17 cellular contexts compared by ENCODE assay signal in the genomic region with DNA sequence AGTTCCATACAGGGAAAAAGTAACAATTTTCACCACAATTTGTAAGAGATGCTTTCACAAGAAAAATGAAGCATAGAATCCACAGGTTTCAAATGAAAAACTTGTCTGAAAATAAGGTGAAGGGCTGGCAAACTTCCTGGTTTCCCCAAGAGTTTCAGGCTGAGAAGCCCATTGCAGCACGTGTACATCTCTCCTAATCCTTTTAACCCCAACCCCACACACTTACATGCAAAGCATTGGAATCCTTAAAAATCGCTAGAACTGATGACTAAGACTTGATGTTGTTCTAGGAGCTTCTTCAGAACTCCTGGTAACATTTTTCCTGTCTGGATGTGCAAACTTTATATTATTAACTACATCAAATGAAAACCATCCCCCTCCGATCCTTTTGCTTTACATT.
DNase-seq lines count a peak whose midpoint lies in the region; ATAC-seq and TF ChIP-seq lines count a peak whose summit lies in the region.
"Had no signal": no experiment of that assay in that cellular context is flagged by ENCODE, and none has a peak within 500 bp of the region (broad histone marks: within the 10 kb centered on the region; RNA-seq: fewer than 3 reads in every experiment).

No MANE protein-coding gene starts in this region.

- in situ Hi-C loops in mammary epithelial cell (cut with MboI; ENCODE audit: low sequenced_read_pairs in 2 of 2) = loop anchor here in 1 of 2 donors (25.0 kb wide), 1 partner anchor 307 kb away; the partner anchor contains the start of gene RGMB

- no peaks in the 10 kb centered on the region for H3K36me3 Mint-ChIP-seq in activated T-cell treated with anti-CD3 and anti-CD28 coated beads, Interleukin-2, amount 50 U/mL, for 72 hours (ENCODE audit: insufficient read depth in 2 of 2)

- H2AFZ ChIP-seq in mammary epithelial cell (ENCODE audit: low read depth, low read length) = peak overlapping the region; percentile 41
- H2AFZ ChIP-seq in MM.1S (ENCODE audit: low read length) = no peak overlapping the region

- intact Hi-C loops in mammary epithelial cell (cut with micrococcal nuclease) = loop anchor here (1.0 kb wide), 2 partner anchors 40 to 313 kb away; no protein-coding TSS in a partner anchor

- H3K9me3 ChIP-seq in MG63 (no peaks in the 10 kb centered on the region), mammary epithelial cell (replicated peaks; ENCODE audit: insufficient read depth, low read length) (no peaks in the 10 kb centered on the region), MM.1S (replicated peaks; ENCODE audit: insufficient read depth, low read length) (no peaks in the 10 kb centered on the region)
- H3K9me3 ChIP-seq: adrenal gland, esophagus squamous epithelium, left lung had no signal

- TF ChIP-seq CTCF in mammary epithelial cell (conservative IDR thresholded peaks at IDR 0.05 in 1 of 2, IDR thresholded peaks at IDR 0.05 in 1 of 2; ENCODE audit: extremely low read depth in 1 of 2, insufficient read depth in 1 of 2, low read depth in 1 of 2, low read length in 2 of 2) (no peak), MM.1S (IDR thresholded peaks at IDR 0.05; ENCODE audit: low read length) (no peak)

- no peaks in the 10 kb centered on the region for H4K20me1 ChIP-seq in mammary epithelial cell (ENCODE audit: insufficient read depth, low read length)
- no peaks in the 10 kb centered on the region for H4K20me1 ChIP-seq in MM.1S (ENCODE audit: insufficient read depth, low read length)

- no TSS peak for BruUV-seq in mammary epithelial cell (replicated peaks; lab: Mats Ljungman, UMichigan)

- H3K27ac Mint-ChIP-seq in activated T-cell treated with anti-CD3 and anti-CD28 coated beads, Interleukin-2, amount 50 U/mL, for 72 hours = no peak overlapping the region
- H3K27ac Mint-ChIP-seq: activated CD8-positive, alpha-beta T cell treated with anti-CD3 and anti-CD28 coated beads, Interleukin-2, amount 10 ng/mL, durations not matched to agents 7 days and 5 days; activated T-helper 2 cell treated with anti-CD3 and anti-CD28 coated beads, Interferon-gamma antibody, Interleukin-2, Interleukin-4, amounts not matched to agents 10 μg/mL and 5 μg/mL and 100 μg/mL, durations not matched to agents 14 hours and 24 hours and 36 hours; dendritic cell treated with granulocyte-macrophage colony-stimulating factor and Interleukin-4, amounts not matched to agents 40 ng/mL and 50 ng/mL, for 4 days had no signal

- H3K4me3 ChIP-seq in MG63 (no peak overlapping the region), mammary epithelial cell (replicated peaks in 1 of 3; ENCODE audit: insufficient read depth in 1 of 3, low read depth in 2 of 3, low read length in 3 of 3) (no peak overlapping the region), MM.1S (ENCODE audit: low read length) (no peak overlapping the region)
- H3K4me3 ChIP-seq: adrenal gland, left lung had no signal

- H3K27me3 Mint-ChIP-seq in activated T-cell treated with anti-CD3 and anti-CD28 coated beads, Interleukin-2, amount 50 U/mL, for 72 hours (ENCODE audit: low read depth) = no peaks in the 10 kb centered on the region
- H3K27me3 Mint-ChIP-seq: dendritic cell treated with granulocyte-macrophage colony-stimulating factor and Interleukin-4, amounts not matched to agents 40 ng/mL and 50 ng/mL, for 4 days had no signal

- H3K79me2 ChIP-seq in mammary epithelial cell (ENCODE audit: insufficient read depth, low read length) = no peaks in the 10 kb centered on the region
- H3K79me2 ChIP-seq in MM.1S (ENCODE audit: low read length) = no peaks in the 10 kb centered on the region

- no peak overlapping the region for H3K9ac ChIP-seq in mammary epithelial cell (ENCODE audit: insufficient read depth, low read length)
- H3K9ac ChIP-seq in MM.1S (ENCODE audit: low read length) = no peak overlapping the region

- H3K9me2 ChIP-seq in MM.1S (replicated peaks; ENCODE audit: insufficient read depth, low read length) = no peaks in the 10 kb centered on the region

- H3K27me3 ChIP-seq in MG63 (no peaks in the 10 kb centered on the region), mammary epithelial cell (ENCODE audit: insufficient read depth, low read length) (no peaks in the 10 kb centered on the region), MM.1S (replicated peaks; ENCODE audit: insufficient read depth, low read length) (no peaks in the 10 kb centered on the region)
- H3K27me3 ChIP-seq: adrenal gland, esophagus squamous epithelium, left lung had no signal

- DNase-seq in AG08396 (ENCODE audit: low spot score) (peak; percentile 14), MG63 (peak; percentile 5), mammary epithelial cell (no peak), glomerular visceral epithelial cell (ENCODE audit: extremely low spot score) (peak; percentile 8), NCI-H2227 treated with DMSO at 0.1 percent for 48 hours (lab: John Stamatoyannopoulos, UW) (no peak), MM.1S (no peak)
- no peak for DNase-seq in activated T-cell treated with anti-CD3 and anti-CD28 coated beads, Interleukin-2, amount 50 U/mL, for 72 hours
- DNase-seq: activated CD8-positive, alpha-beta T cell treated with anti-CD3 and anti-CD28 coated beads, Interleukin-2, amount 10 ng/mL, durations not matched to agents 7 days and 5 days; adrenal gland; esophagus squamous epithelium; left lung; NCI-H1694; NCI-H510A had no signal

- H3K4me1 ChIP-seq in mammary epithelial cell (ENCODE audit: insufficient read depth, low read length) = peaks cover 11% of the 10 kb centered on the region
- H3K4me1 ChIP-seq in MM.1S (ENCODE audit: low read length) = no peaks in the 10 kb centered on the region
- H3K4me1 ChIP-seq: adrenal gland, esophagus squamous epithelium, left lung had no signal

- no peak for ATAC-seq in activated T-cell treated with anti-CD3 and anti-CD28 coated beads, Interleukin-2, amount 50 U/mL, for 72 hours (replicated peaks in 1 of 2)
- no peak for ATAC-seq in GM19351 (IDR thresholded peaks at IDR 0.05; ENCODE audit: unreplicated experiment)
- ATAC-seq: activated CD8-positive, alpha-beta T cell treated with anti-CD3 and anti-CD28 coated beads, Interleukin-2, amount 10 ng/mL, durations not matched to agents 7 days and 5 days had no signal

- no peaks in the 10 kb centered on the region for H3K36me3 ChIP-seq in MG63
- no peaks in the 10 kb centered on the region for H3K36me3 ChIP-seq in mammary epithelial cell (ENCODE audit: insufficient read depth, low read length)
- no peaks in the 10 kb centered on the region for H3K36me3 ChIP-seq in MM.1S (replicated peaks; ENCODE audit: insufficient read depth, low read length)
- H3K36me3 ChIP-seq: adrenal gland, esophagus squamous epithelium, left lung had no signal

- WGBS in mammary epithelial cell (ENCODE audit: low coverage, missing lambda C conversion rate) = 78% methylated on average over 3 of the region's 3 CpGs

- no peaks in the 10 kb centered on the region for H3K9me3 Mint-ChIP-seq in activated T-cell treated with anti-CD3 and anti-CD28 coated beads, Interleukin-2, amount 50 U/mL, for 72 hours
- H3K9me3 Mint-ChIP-seq: activated T-helper 2 cell treated with anti-CD3 and anti-CD28 coated beads, Interferon-gamma antibody, Interleukin-2, Interleukin-4, amounts not matched to agents 10 μg/mL and 5 μg/mL and 100 μg/mL, durations not matched to agents 14 hours and 24 hours and 36 hours; dendritic cell treated with granulocyte-macrophage colony-stimulating factor and Interleukin-4, amounts not matched to agents 40 ng/mL and 50 ng/mL, for 4 days had no signal

- CTCF ChIA-PET in mammary epithelial cell (lab: Charles Lee; ENCODE audit: low non-redundant PET) = interaction anchor here (0.6 to 2.0 kb wide), 2 partner anchors 296 to 312 kb away, joined by 4 to 10 read pairs; no protein-coding TSS in a partner anchor

- H3K27ac ChIP-seq in mammary epithelial cell (ENCODE audit: insufficient read depth, low read depth, low read length) (peak overlapping the region; percentile 52), MM.1S (ENCODE audit: low read length) (no peak overlapping the region)
- H3K27ac ChIP-seq: adrenal gland, esophagus squamous epithelium, VCaP had no signal

- H3K4me2 ChIP-seq in mammary epithelial cell (ENCODE audit: insufficient read depth, low read depth, low read length) (peak overlapping the region; percentile 46), MM.1S (ENCODE audit: low read depth, low read length) (no peak overlapping the region)

- no peak overlapping the region for H3K4me3 Mint-ChIP-seq in activated T-cell treated with anti-CD3 and anti-CD28 coated beads, Interleukin-2, amount 50 U/mL, for 72 hours
- H3K4me3 Mint-ChIP-seq: activated CD8-positive, alpha-beta T cell treated with anti-CD3 and anti-CD28 coated beads, Interleukin-2, amount 10 ng/mL, durations not matched to agents 7 days and 5 days; dendritic cell treated with granulocyte-macrophage colony-stimulating factor and Interleukin-4, amounts not matched to agents 40 ng/mL and 50 ng/mL, for 4 days had no signal

- dilution Hi-C loops in mammary epithelial cell (cut with HindIII; ENCODE audit: low sequenced_read_pairs) = no loop called here

- H3F3A ChIP-seq in MM.1S (ENCODE audit: insufficient read depth, low read length) = no peaks in the 10 kb centered on the region

- no peaks in the 10 kb centered on the region for H3K4me1 Mint-ChIP-seq in activated T-cell treated with anti-CD3 and anti-CD28 coated beads, Interleukin-2, amount 50 U/mL, for 72 hours (ENCODE audit: low read depth)

Comparison
In these comparisons a context has a peak if more than half of its experiments do, and no peak if none do; other contexts are left out.
1. DNase-seq: peak in AG08396 (single experiment), MG63 (single experiment) and glomerular visceral epithelial cell (single experiment); none in mammary epithelial cell (single experiment), activated T-cell treated with anti-CD3 and anti-CD28 coated beads, Interleukin-2, amount 50 U/mL, for 72 hours (0 of 2), NCI-H2227 treated with DMSO at 0.1 percent for 48 hours (single experiment) and MM.1S (single experiment).